8 cellular contexts compared by ENCODE assay signal in genomic region chr17:81400939-81401726, GRCh38. TPM values are rescaled to one million over a fixed set of nuclear protein-coding genes. Genes with fewer than 3 reads are reported as not detected.
DNase-seq lines count a peak whose midpoint lies in the region; ATAC-seq, FAIRE-seq and TF ChIP-seq lines count a peak whose summit lies in the region.

No MANE protein-coding gene starts in this region.

- H4K20me1 ChIP-seq in Loucy (ENCODE audit: insufficient read depth, low read length, poor library complexity, severe bottlenecking), result peaks cover 23% of the 10 kb centered on the region

- FAIRE-seq in GM12892 (lab: Jason Lieb, UNC), result no peak

- peaks cover 20% of the 10 kb centered on the region for H3K27me3 Mint-ChIP-seq in endothelial cell (ENCODE audit: unreplicated experiment)
- peaks cover 9 to 39% of the 10 kb centered on the region in 2 donors for H3K27me3 Mint-ChIP-seq in natural killer cell treated with Interleukin-12 subunit alpha and Interleukin-12 subunit beta and Interleukin-15 and Interleukin-18, amount 100 ng/mL, for 72 hours

- TF ChIP-seq CTCF in 22Rv1 (IDR thresholded peaks at IDR 0.05) (no peak), Loucy (conservative IDR thresholded peaks at IDR 0.05; ENCODE audit: low read length) (no peak), endothelial cell (IDR thresholded peaks at IDR 0.05; ENCODE audit: unreplicated experiment) (no peak)

- H3K27me3 ChIP-seq in Loucy (ENCODE audit: insufficient read depth, low read length, poor library complexity, severe bottlenecking), result peaks cover 2% of the 10 kb centered on the region

- H3K9me3 ChIP-seq in Loucy (ENCODE audit: insufficient read depth, low read depth, low read length), result no peaks in the 10 kb centered on the region

- no peak overlapping the region for H3K27ac Mint-ChIP-seq in endothelial cell (ENCODE audit: unreplicated experiment)
- H3K27ac Mint-ChIP-seq in natural killer cell treated with Interleukin-12 subunit alpha and Interleukin-12 subunit beta and Interleukin-15 and Interleukin-18, amount 100 ng/mL, for 72 hours, result no peak overlapping the region

- H3K36me3 Mint-ChIP-seq in endothelial cell (ENCODE audit: low read depth, unreplicated experiment), result peaks cover 4% of the 10 kb centered on the region
- H3K36me3 Mint-ChIP-seq in natural killer cell treated with Interleukin-12 subunit alpha and Interleukin-12 subunit beta and Interleukin-15 and Interleukin-18, amount 100 ng/mL, for 72 hours, result no peaks in the 10 kb centered on the region

- H3K79me2 ChIP-seq in Loucy (ENCODE audit: insufficient read depth, low read length), result peaks cover 96% of the 10 kb centered on the region

- no peak overlapping the region for H2AFZ ChIP-seq in Loucy (ENCODE audit: low read length)

- DNase-seq in endothelial cell (ENCODE audit: low spot score), result no peak
- DNase-seq in natural killer cell treated with Interleukin-12 subunit alpha and Interleukin-12 subunit beta and Interleukin-15 and Interleukin-18, amount 100 ng/mL, for 72 hours (ENCODE audit: low spot score), result no peak
- DNase-seq in ureter (ENCODE audit: low spot score), result no peak
- DNase-seq in GDM1 (lab: John Stamatoyannopoulos, UW), result no peak
- DNase-seq in GM12892 (ENCODE audit: insufficient read length), result no peak

- H3K4me1 ChIP-seq in Loucy (ENCODE audit: insufficient read depth, low read length, poor library complexity, severe bottlenecking), result peaks cover 26% of the 10 kb centered on the region

- no peaks in the 10 kb centered on the region; the same call in 1 of the 2 replicates for H3K36me3 ChIP-seq in Loucy (ENCODE audit: insufficient read depth, low read length)

- peak overlapping the region; percentile 71 for H3K4me3 Mint-ChIP-seq in endothelial cell (ENCODE audit: unreplicated experiment)
- H3K4me3 Mint-ChIP-seq in natural killer cell treated with Interleukin-12 subunit alpha and Interleukin-12 subunit beta and Interleukin-15 and Interleukin-18, amount 100 ng/mL, for 72 hours, result peak overlapping the region; percentile 6

- H3K4me3 ChIP-seq in Loucy (ENCODE audit: low read length, poor library complexity, severe bottlenecking), result peak overlapping the region; percentile 81

- H3K27ac ChIP-seq in 22Rv1, result peak overlapping the region; percentile 100

- peaks cover 35% of the 10 kb centered on the region for H3K4me1 Mint-ChIP-seq in endothelial cell (ENCODE audit: unreplicated experiment)
- H3K4me1 Mint-ChIP-seq in natural killer cell treated with Interleukin-12 subunit alpha and Interleukin-12 subunit beta and Interleukin-15 and Interleukin-18, amount 100 ng/mL, for 72 hours (ENCODE audit: low read depth in 2 of 2), result peaks cover 9 to 16% of the 10 kb centered on the region in 2 donors

- peak overlapping the region; percentile 79 for H3K4me2 ChIP-seq in Loucy (ENCODE audit: low read depth, low read length, poor library complexity, severe bottlenecking)

- H3K9me2 ChIP-seq in Loucy (replicated peaks; ENCODE audit: low read depth, low read length), result no peaks in the 10 kb centered on the region

- no peak for TF ChIP-seq POLR2A in GM12892 (IDR thresholded peaks at IDR 0.05; ENCODE audit: low read depth, low read length)

- H3K9ac ChIP-seq in Loucy (ENCODE audit: low read depth, low read length, poor library complexity, severe bottlenecking), result peak overlapping the region; percentile 93

- H3F3A ChIP-seq in Loucy (ENCODE audit: low read depth), result no peaks in the 10 kb centered on the region

- H3K9me3 Mint-ChIP-seq in endothelial cell (ENCODE audit: unreplicated experiment), result no peaks in the 10 kb centered on the region
- H3K9me3 Mint-ChIP-seq in natural killer cell treated with Interleukin-12 subunit alpha and Interleukin-12 subunit beta and Interleukin-15 and Interleukin-18, amount 100 ng/mL, for 72 hours, result no peaks in the 10 kb centered on the region

- no peak for ATAC-seq in natural killer cell treated with Interleukin-12 subunit alpha and Interleukin-12 subunit beta and Interleukin-15 and Interleukin-18, amount 100 ng/mL, for 72 hours
- no peak for ATAC-seq in GM18907 (IDR thresholded peaks at IDR 0.05; ENCODE audit: unreplicated experiment)

RNA-seq across cellular contexts. Expression of gene BAHCC1, which starts 5.9 kb away (rescaled TPM):
- 10.7 TPM for total RNA-seq in endothelial cell (ENCODE audit: unreplicated experiment)
- under 1 TPM; 0.52 to 0.84 TPM for total RNA-seq in natural killer cell treated with Interleukin-12 subunit alpha and Interleukin-12 subunit beta and Interleukin-15 and Interleukin-18, amount 100 ng/mL, for 72 hours
- total RNA-seq in ureter, result 23.7 TPM
- not detected for polyA plus RNA-seq in GM12892 (2012; ENCODE audit: missing spikeins)
